19 cellular contexts compared by ENCODE assay signal in the genomic region with DNA sequence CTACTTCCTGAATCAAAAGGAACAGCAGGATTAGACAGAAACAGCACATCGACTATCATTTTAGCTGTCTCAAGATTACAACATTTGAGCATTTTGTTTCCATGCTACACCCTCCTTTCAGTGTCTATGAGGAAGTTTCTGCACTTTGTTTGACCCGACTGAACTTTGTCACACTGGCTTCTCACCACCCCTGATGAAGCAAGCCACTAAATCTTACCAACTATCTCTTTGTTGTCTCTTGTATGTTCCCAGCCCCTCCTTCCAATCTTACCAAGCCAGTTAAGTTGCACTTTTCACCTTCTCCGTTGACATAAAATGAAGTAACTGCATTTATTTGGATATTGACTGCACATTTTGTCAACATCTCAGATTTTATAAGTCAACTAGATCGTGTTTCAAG.
DNase-seq lines count a peak whose midpoint lies in the region; ATAC-seq and TF ChIP-seq lines count a peak whose summit lies in the region.
"Had no signal": no experiment of that assay in that cellular context is flagged by ENCODE, and none has a peak within 500 bp of the region (broad histone marks: within the 10 kb centered on the region; RNA-seq: fewer than 3 reads in every experiment).

No MANE protein-coding gene starts in this region.

- intact Hi-C loops in PC-3 (cut with micrococcal nuclease), result loop anchor here (1.0 to 2.0 kb wide), 5 partner anchors 21 to 169 kb away; no protein-coding TSS in a partner anchor
- intact Hi-C loops in esophagus squamous epithelium (cut with DNase I), result no loop called here

- no peaks in the 10 kb centered on the region for H4K20me1 ChIP-seq in PC-3 (ENCODE audit: low read length)

- H3K9me3 Mint-ChIP-seq in activated T-helper 17 cell treated with anti-CD3 and anti-CD28 coated beads, Interleukin-2, amount 50 U/mL, for 72 hours, result no peaks in the 10 kb centered on the region
- H3K9me3 Mint-ChIP-seq: brain had no signal

- peak overlapping the region; percentile 41 for H3K9ac ChIP-seq in PC-3 (ENCODE audit: low read length)

- H3K4me3 Mint-ChIP-seq in activated T-helper 17 cell treated with anti-CD3 and anti-CD28 coated beads, Interleukin-2, amount 50 U/mL, for 72 hours, result no peak overlapping the region
- H3K4me3 Mint-ChIP-seq: B cell, brain had no signal

- DNase-seq in HL-60 (ENCODE audit: low read depth in 1 of 2, low spot score in 1 of 2) (peak; percentile 14 to 68), PC-3 (peak; percentile 81), esophagus squamous epithelium (lab: John Stamatoyannopoulos, UW) (no peak), Kasumi-1 (lab: John Stamatoyannopoulos, UW) (no peak), NCI-H1417 (lab: John Stamatoyannopoulos, UW) (no peak)
- DNase-seq: activated CD4-positive, CD25-positive, alpha-beta regulatory T cell treated with anti-CD3 and anti-CD28 coated beads, Interleukin-2, amount 50 U/mL, for 72 hours; activated CD8-positive, alpha-beta memory T cell treated with anti-CD3 and anti-CD28 coated beads, Interleukin-2, amount 50 U/mL, for 4 hours; activated naive CD4-positive, alpha-beta T cell treated with anti-CD3 and anti-CD28 coated beads, Interleukin-2, amount 50 U/mL, for 16 hours; DMS153; mammary epithelial cell; MG63; NCI-H2171; nucleus accumbens had no signal

- no peak overlapping the region for H3K27ac Mint-ChIP-seq in activated T-helper 17 cell treated with anti-CD3 and anti-CD28 coated beads, Interleukin-2, amount 50 U/mL, for 72 hours
- H3K27ac Mint-ChIP-seq: B cell had no signal

- ATAC-seq in PC-3, result peak; percentile 87
- ATAC-seq in GM21360 (IDR thresholded peaks at IDR 0.05; ENCODE audit: unreplicated experiment), result no peak
- ATAC-seq in activated T-helper 17 cell treated with anti-CD3 and anti-CD28 coated beads, Interleukin-2, amount 50 U/mL, for 72 hours (replicated peaks), result no peak
- ATAC-seq: SK-N-SH treated with all-trans-retinoic acid at 6 μM for 48 hours had no signal

- H3K27me3 ChIP-seq in HL-60 (ENCODE audit: insufficient read depth, poor library complexity, severe bottlenecking), result no peaks in the 10 kb centered on the region
- no peaks in the 10 kb centered on the region for H3K27me3 ChIP-seq in PC-3 (ENCODE audit: low read length)
- no peaks in the 10 kb centered on the region for H3K27me3 ChIP-seq in esophagus squamous epithelium
- H3K27me3 ChIP-seq in neutrophil, result no peaks in the 10 kb centered on the region

- peaks cover 3% of the 10 kb centered on the region for H3F3A ChIP-seq in PC-3 (ENCODE audit: low read length, unreplicated experiment)

- 22 to 29% methylated on average over 4 of the region's 4 CpGs for WGBS in esophagus squamous epithelium, 2 donors

- H3K4me1 ChIP-seq in PC-3 (ENCODE audit: insufficient read depth, low read length), result peaks cover 31% of the 10 kb centered on the region
- H3K4me1 ChIP-seq in esophagus squamous epithelium, result peaks cover 9 to 96% (median 30%) of the 10 kb centered on the region in 3 donors
- peaks cover 26 to 42% of the 10 kb centered on the region in 2 experiments for H3K4me1 ChIP-seq in neutrophil (ENCODE audit: control insufficient read depth in 1 of 2, insufficient read depth in 1 of 2, low read depth in 1 of 2, low read length in 1 of 2)

- H3K4me1 Mint-ChIP-seq in activated T-helper 17 cell treated with anti-CD3 and anti-CD28 coated beads, Interleukin-2, amount 50 U/mL, for 72 hours, result no peaks in the 10 kb centered on the region

- POLR2A ChIA-PET in PC-3 (lab: Charles Lee; ENCODE audit: unreplicated experiment), result interaction anchor here (0.5 kb wide), 1 partner anchor 1114 kb away, joined by 3 read pairs; no protein-coding TSS in a partner anchor

- TF ChIP-seq CTCF in HL-60 (IDR thresholded peaks at IDR 0.05; ENCODE audit: insufficient read depth, low read length) (no peak), PC-3 (conservative IDR thresholded peaks at IDR 0.05; ENCODE audit: low read depth, low read length) (no peak), esophagus squamous epithelium (IDR thresholded peaks at IDR 0.05) (no peak), neutrophil (IDR thresholded peaks at IDR 0.05) (no peak)

- no peaks in the 10 kb centered on the region for H3K79me2 ChIP-seq in PC-3 (ENCODE audit: low read length)

- no peaks in the 10 kb centered on the region for H3K9me2 ChIP-seq in PC-3 (replicated peaks; ENCODE audit: low read length)

- CTCF ChIA-PET in PC-3 (lab: Charles Lee), result interaction anchor here (0.6 kb wide), 1 partner anchor 526 kb away, joined by 3 read pairs; no protein-coding TSS in a partner anchor

- H3K4me3 ChIP-seq in HL-60 (replicated peaks; ENCODE audit: insufficient read depth, low read length) (no peak overlapping the region), PC-3 (ENCODE audit: low read length) (peak overlapping the region; percentile 45), esophagus squamous epithelium (no peak overlapping the region), neutrophil (ENCODE audit: low read depth in 1 of 2, low read length in 1 of 2) (no peak overlapping the region)
- H3K4me3 ChIP-seq: MG63 had no signal

- no TSS peak for BruUV-seq in PC-3 (replicated peaks; lab: Mats Ljungman, UMichigan)

- H3K36me3 ChIP-seq in PC-3 (ENCODE audit: low read depth, low read length) (no peaks in the 10 kb centered on the region), esophagus squamous epithelium (no peaks in the 10 kb centered on the region), neutrophil (no peaks in the 10 kb centered on the region)
- H3K36me3 ChIP-seq: MG63 had no signal

- peak overlapping the region; percentile 65 for H3K4me2 ChIP-seq in PC-3 (ENCODE audit: low read length)

- no peak overlapping the region for H3K27ac ChIP-seq in HL-60 (replicated peaks)
- H3K27ac ChIP-seq in PC-3 (ENCODE audit: low read length), result peak overlapping the region; percentile 82
- peak overlapping the region; percentile 58 to 82 (median 64) for H3K27ac ChIP-seq in esophagus squamous epithelium
- peak overlapping the region; percentile 75 for H3K27ac ChIP-seq in neutrophil

- H3K27me3 Mint-ChIP-seq in activated T-helper 17 cell treated with anti-CD3 and anti-CD28 coated beads, Interleukin-2, amount 50 U/mL, for 72 hours, result peaks cover 4% of the 10 kb centered on the region
- H3K27me3 Mint-ChIP-seq: brain had no signal

- H3K9me3 ChIP-seq in PC-3 (ENCODE audit: low read length) (no peaks in the 10 kb centered on the region), esophagus squamous epithelium (no peaks in the 10 kb centered on the region), neutrophil (no peaks in the 10 kb centered on the region)
- H3K9me3 ChIP-seq: MG63 had no signal

- no peaks in the 10 kb centered on the region for H3K36me3 Mint-ChIP-seq in activated T-helper 17 cell treated with anti-CD3 and anti-CD28 coated beads, Interleukin-2, amount 50 U/mL, for 72 hours (ENCODE audit: low read depth)
- H3K36me3 Mint-ChIP-seq: brain had no signal

- H2AFZ ChIP-seq in PC-3 (ENCODE audit: low read length), result peak overlapping the region; percentile 49

- no peak for TF ChIP-seq POLR2A in esophagus squamous epithelium (IDR thresholded peaks at IDR 0.05)

Comparison
In these comparisons a context has a peak if more than half of its experiments do, and no peak if none do; other contexts are left out.
1. DNase-seq: peak in HL-60 (2 of 2) and PC-3 (single experiment); none in esophagus squamous epithelium (single experiment), Kasumi-1 (0 of 2) and NCI-H1417 (0 of 3).